Comparison of ENCODE assay signal across 1 cellular context in the genomic region with DNA sequence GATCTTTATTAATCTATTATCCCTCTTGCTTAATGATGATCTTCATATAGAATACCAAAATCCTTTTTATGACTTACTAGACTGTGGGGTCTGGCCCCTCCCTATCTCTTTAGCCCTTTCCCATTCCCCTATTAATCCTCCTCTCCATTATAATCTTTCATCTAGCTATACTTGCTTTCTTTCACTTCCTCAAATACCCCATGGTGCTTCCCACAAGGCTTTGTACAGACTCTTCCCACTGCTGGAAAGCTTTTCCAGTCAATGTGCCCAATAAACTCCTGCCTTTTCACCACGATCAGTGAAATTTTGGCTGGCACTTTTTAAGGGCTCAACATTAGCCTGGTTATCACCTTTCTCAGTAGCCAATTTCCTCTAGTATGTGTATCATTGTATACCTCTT.
TF ChIP-seq lines count a peak whose summit lies in the region.

No MANE protein-coding gene starts in this region.

TF ChIP-seq in GM12878, 131 proteins besides CTCF, POLR2A, EP300 and RAD21 (continued from another document):
- TF ChIP-seq, protein P1, sequence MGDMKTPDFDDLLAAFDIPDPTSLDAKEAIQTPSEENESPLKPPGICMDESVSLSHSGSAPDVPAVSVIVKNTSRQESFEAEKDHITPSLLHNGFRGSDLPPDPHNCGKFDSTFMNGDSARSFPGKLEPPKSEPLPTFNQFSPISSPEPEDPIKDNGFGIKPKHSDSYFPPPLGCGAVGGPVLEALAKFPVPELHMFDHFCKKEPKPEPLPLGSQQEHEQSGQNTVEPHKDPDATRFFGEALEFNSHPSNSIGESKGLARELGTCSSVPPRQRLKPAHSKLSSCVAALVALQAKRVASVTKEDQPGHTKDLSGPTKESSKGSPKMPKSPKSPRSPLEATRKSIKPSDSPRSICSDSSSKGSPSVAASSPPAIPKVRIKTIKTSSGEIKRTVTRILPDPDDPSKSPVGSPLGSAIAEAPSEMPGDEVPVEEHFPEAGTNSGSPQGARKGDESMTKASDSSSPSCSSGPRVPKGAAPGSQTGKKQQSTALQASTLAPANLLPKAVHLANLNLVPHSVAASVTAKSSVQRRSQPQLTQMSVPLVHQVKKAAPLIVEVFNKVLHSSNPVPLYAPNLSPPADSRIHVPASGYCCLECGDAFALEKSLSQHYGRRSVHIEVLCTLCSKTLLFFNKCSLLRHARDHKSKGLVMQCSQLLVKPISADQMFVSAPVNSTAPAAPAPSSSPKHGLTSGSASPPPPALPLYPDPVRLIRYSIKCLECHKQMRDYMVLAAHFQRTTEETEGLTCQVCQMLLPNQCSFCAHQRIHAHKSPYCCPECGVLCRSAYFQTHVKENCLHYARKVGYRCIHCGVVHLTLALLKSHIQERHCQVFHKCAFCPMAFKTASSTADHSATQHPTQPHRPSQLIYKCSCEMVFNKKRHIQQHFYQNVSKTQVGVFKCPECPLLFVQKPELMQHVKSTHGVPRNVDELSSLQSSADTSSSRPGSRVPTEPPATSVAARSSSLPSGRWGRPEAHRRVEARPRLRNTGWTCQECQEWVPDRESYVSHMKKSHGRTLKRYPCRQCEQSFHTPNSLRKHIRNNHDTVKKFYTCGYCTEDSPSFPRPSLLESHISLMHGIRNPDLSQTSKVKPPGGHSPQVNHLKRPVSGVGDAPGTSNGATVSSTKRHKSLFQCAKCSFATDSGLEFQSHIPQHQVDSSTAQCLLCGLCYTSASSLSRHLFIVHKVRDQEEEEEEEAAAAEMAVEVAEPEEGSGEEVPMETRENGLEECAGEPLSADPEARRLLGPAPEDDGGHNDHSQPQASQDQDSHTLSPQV (IDR thresholded peaks at IDR 0.05), result no peak
- no peak for TF ChIP-seq CHD1 (IDR thresholded peaks at IDR 0.05; ENCODE audit: low read depth, low read length)
- no peak for TF ChIP-seq CHD4 (IDR thresholded peaks at IDR 0.05)
- TF ChIP-seq, protein P2, sequence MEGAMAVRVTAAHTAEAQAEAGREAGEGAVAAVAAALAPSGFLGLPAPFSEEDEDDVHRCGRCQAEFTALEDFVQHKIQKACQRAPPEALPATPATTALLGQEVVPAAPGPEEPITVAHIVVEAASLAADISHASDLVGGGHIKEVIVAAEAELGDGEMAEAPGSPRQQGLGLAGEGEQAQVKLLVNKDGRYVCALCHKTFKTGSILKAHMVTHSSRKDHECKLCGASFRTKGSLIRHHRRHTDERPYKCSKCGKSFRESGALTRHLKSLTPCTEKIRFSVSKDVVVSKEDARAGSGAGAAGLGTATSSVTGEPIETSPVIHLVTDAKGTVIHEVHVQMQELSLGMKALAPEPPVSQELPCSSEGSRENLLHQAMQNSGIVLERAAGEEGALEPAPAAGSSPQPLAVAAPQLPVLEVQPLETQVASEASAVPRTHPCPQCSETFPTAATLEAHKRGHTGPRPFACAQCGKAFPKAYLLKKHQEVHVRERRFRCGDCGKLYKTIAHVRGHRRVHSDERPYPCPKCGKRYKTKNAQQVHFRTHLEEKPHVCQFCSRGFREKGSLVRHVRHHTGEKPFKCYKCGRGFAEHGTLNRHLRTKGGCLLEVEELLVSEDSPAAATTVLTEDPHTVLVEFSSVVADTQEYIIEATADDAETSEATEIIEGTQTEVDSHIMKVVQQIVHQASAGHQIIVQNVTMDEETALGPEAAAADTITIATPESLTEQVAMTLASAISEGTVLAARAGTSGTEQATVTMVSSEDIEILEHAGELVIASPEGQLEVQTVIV (IDR thresholded peaks at IDR 0.05; ENCODE audit: borderline replicate concordance, partially characterized antibody), result no peak
- no peak for TF ChIP-seq PAX5 (IDR thresholded peaks at IDR 0.05; ENCODE audit: borderline replicate concordance, low read depth, low read length)
